In the genomic region with DNA sequence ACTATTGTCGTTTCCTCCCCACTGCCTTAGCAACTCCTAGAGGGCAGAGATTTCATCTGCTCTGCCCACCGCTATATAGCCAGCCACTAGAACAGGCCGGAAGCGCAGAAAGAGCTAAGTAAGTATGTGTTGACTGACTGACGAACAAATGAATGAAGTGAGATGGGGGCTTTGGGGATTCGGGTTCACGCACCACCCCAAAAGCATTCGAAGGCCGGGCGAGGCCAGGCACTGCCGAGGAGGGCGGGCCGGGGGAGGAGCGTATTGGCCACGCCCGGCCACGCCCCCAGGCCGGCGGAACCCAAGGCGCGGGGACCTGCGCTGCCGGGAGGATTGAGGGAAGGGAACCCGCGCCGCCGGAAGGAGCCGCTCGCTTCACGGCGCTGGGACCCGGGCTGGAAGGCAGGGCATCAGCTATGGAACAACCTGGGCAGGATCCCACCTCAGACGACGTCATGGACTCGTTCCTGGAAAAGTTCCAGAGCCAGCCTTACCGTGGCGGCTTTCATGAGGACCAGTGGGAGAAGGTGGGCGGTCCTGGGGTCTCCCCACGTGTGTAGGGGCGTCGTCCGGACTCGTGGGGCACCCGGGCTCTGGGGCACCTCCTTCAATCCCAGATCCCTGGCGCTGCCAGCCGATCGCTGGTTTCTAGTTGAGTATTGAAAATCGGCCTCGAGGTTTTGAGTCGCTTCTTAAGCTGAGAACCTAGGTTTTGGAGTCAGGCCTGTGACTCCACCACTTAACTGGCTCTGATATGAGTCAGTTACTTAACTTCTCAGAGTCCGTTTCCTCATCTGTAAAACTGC, we compare ENCODE assay signal across 1 cellular context.
A peak's percentile ranks its signal among the peaks of the same experiment; 100 is the strongest.
TF ChIP-seq lines count a peak whose summit lies in the region.

A gene with protein sequence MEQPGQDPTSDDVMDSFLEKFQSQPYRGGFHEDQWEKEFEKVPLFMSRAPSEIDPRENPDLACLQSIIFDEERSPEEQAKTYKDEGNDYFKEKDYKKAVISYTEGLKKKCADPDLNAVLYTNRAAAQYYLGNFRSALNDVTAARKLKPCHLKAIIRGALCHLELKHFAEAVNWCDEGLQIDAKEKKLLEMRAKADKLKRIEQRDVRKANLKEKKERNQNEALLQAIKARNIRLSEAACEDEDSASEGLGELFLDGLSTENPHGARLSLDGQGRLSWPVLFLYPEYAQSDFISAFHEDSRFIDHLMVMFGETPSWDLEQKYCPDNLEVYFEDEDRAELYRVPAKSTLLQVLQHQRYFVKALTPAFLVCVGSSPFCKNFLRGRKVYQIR (plus strand): TSS at position 369 of the 806 bp plus-strand sequence. CDS start 48 bp downstream, at position 417.

TF ChIP-seq in K562, 482 proteins besides CTCF, POLR2A, EP300 and RAD21 (continued from another document and continues in another):
- TF ChIP-seq, protein P1, sequence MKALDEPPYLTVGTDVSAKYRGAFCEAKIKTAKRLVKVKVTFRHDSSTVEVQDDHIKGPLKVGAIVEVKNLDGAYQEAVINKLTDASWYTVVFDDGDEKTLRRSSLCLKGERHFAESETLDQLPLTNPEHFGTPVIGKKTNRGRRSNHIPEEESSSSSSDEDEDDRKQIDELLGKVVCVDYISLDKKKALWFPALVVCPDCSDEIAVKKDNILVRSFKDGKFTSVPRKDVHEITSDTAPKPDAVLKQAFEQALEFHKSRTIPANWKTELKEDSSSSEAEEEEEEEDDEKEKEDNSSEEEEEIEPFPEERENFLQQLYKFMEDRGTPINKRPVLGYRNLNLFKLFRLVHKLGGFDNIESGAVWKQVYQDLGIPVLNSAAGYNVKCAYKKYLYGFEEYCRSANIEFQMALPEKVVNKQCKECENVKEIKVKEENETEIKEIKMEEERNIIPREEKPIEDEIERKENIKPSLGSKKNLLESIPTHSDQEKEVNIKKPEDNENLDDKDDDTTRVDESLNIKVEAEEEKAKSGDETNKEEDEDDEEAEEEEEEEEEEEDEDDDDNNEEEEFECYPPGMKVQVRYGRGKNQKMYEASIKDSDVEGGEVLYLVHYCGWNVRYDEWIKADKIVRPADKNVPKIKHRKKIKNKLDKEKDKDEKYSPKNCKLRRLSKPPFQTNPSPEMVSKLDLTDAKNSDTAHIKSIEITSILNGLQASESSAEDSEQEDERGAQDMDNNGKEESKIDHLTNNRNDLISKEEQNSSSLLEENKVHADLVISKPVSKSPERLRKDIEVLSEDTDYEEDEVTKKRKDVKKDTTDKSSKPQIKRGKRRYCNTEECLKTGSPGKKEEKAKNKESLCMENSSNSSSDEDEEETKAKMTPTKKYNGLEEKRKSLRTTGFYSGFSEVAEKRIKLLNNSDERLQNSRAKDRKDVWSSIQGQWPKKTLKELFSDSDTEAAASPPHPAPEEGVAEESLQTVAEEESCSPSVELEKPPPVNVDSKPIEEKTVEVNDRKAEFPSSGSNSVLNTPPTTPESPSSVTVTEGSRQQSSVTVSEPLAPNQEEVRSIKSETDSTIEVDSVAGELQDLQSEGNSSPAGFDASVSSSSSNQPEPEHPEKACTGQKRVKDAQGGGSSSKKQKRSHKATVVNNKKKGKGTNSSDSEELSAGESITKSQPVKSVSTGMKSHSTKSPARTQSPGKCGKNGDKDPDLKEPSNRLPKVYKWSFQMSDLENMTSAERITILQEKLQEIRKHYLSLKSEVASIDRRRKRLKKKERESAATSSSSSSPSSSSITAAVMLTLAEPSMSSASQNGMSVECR (CRISPR knock-in tag; IDR thresholded peaks at IDR 0.05): peak; percentile 97
- TF ChIP-seq YY1 (IDR thresholded peaks at IDR 0.05; ENCODE audit: borderline replicate concordance in 1 of 3, control insufficient read depth in 1 of 3, extremely low read depth in 1 of 3, insufficient read depth in 3 of 3, insufficient read length in 1 of 3, insufficient replicate concordance in 2 of 3, low read depth in 1 of 3, low read length in 2 of 3) (peak in 2 of 3 experiments; percentile 71 to 75), SUPT5H (IDR thresholded peaks at IDR 0.05) (peak; percentile 96), JUN (IDR thresholded peaks at IDR 0.05; ENCODE audit: borderline replicate concordance, low read depth, low read length) (peak; percentile 75; the same call in 1 of the 2 replicates), JUN (CRISPR knock-in tag; IDR thresholded peaks at IDR 0.05; ENCODE audit: borderline replicate concordance) (no peak), ZNF165 (CRISPR knock-in tag; IDR thresholded peaks at IDR 0.05; ENCODE audit: borderline replicate concordance) (0 out of 2 replicates have a peak, but pooled peaks have one; percentile 16), STAT5B (CRISPR knock-in tag; IDR thresholded peaks at IDR 0.05) (no peak), POLR2AphosphoS2 (IDR thresholded peaks at IDR 0.05; ENCODE audit: low read length) (peak; percentile 70; the same call in 1 of the 2 replicates), PTBP1 (IDR thresholded peaks at IDR 0.05; ENCODE audit: low read depth, low read length) (0 out of 2 replicates have a peak, but pooled peaks have one; percentile 50), HDAC6 (IDR thresholded peaks at IDR 0.05; ENCODE audit: low read depth, low read length) (no peak), ZKSCAN1 (IDR thresholded peaks at IDR 0.05; ENCODE audit: low read depth, low read length) (peak; percentile 71; the same call in 1 of the 2 replicates), ELF2 (CRISPR knock-in tag; IDR thresholded peaks at IDR 0.05) (peak; percentile 50; the same call in 1 of the 2 replicates), ZNF184 (CRISPR knock-in tag; IDR thresholded peaks at IDR 0.05) (no peak), YBX1 (IDR thresholded peaks at IDR 0.05) (no peak), DPF2 (IDR thresholded peaks at IDR 0.05) (0 out of 2 replicates have a peak, but pooled peaks have one; percentile 15), JUND (IDR thresholded peaks at IDR 0.05; ENCODE audit: borderline replicate concordance, low read depth, low read length) (peak; percentile 79), JUND (tag; IDR thresholded peaks at IDR 0.05; ENCODE audit: borderline replicate concordance, low read depth, low read length) (peak; percentile 43; the same call in 1 of the 3 replicates), DDX20 (tag; IDR thresholded peaks at IDR 0.05; ENCODE audit: low read depth) (no peak), ZNF583 (CRISPR knock-in tag; IDR thresholded peaks at IDR 0.05) (no peak), RBM39 (optimal IDR thresholded peaks at IDR 0.05; ENCODE audit: low read depth, low read length) (peak; percentile 75), CBX5 (IDR thresholded peaks at IDR 0.05; ENCODE audit: borderline replicate concordance, low read depth) (peak; percentile 79; the same call in 1 of the 2 replicates), MTA3 (IDR thresholded peaks at IDR 0.05; ENCODE audit: borderline replicate concordance) (peak; percentile 94), CBX2 (IDR thresholded peaks at IDR 0.05; ENCODE audit: insufficient read depth, low read length, poor library complexity, severe bottlenecking) (no peak), SNIP1 (IDR thresholded peaks at IDR 0.05; ENCODE audit: low read depth) (no peak), TBP (optimal IDR thresholded peaks at IDR 0.05; ENCODE audit: low read depth, low read length) (peak; percentile 88), ZNF431 (CRISPR knock-in tag; IDR thresholded peaks at IDR 0.05) (peak; percentile 49; the same call in 1 of the 2 replicates), SRF (CRISPR knock-in tag; IDR thresholded peaks at IDR 0.05) (peak in 1 of 2 experiments; percentile 81; a peak in 1 of 4 replicates), RFX7 (CRISPR knock-in tag; IDR thresholded peaks at IDR 0.05) (no peak), RBM15 (IDR thresholded peaks at IDR 0.05; ENCODE audit: insufficient read depth, low read length) (no peak), LEF1 (IDR thresholded peaks at IDR 0.05) (0 out of 2 replicates have a peak, but pooled peaks have one; percentile 16), CHD1 (IDR thresholded peaks at IDR 0.05; ENCODE audit: low read length) (peak; percentile 50), BRD4 (IDR thresholded peaks at IDR 0.05) (no peak), ZNF586 (CRISPR knock-in tag; conservative IDR thresholded peaks at IDR 0.05) (no peak), ZFX (CRISPR knock-in tag; IDR thresholded peaks at IDR 0.05) (peak; percentile 59)
- TF ChIP-seq, protein P2, sequence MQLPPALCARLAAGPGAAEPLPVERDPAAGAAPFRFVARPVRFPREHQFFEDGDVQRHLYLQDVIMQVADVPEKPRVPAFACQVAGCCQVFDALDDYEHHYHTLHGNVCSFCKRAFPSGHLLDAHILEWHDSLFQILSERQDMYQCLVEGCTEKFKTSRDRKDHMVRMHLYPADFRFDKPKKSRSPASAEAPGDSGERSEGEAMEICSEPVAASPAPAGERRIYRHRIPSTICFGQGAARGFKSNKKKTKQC (CRISPR knock-in tag; IDR thresholded peaks at IDR 0.05): no peak
- TF ChIP-seq, protein P3, sequence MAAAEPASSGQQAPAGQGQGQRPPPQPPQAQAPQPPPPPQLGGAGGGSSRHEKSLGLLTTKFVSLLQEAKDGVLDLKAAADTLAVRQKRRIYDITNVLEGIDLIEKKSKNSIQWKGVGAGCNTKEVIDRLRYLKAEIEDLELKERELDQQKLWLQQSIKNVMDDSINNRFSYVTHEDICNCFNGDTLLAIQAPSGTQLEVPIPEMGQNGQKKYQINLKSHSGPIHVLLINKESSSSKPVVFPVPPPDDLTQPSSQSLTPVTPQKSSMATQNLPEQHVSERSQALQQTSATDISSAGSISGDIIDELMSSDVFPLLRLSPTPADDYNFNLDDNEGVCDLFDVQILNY (CRISPR knock-in tag; IDR thresholded peaks at IDR 0.05): peak; percentile 65
- TF ChIP-seq, protein P4, sequence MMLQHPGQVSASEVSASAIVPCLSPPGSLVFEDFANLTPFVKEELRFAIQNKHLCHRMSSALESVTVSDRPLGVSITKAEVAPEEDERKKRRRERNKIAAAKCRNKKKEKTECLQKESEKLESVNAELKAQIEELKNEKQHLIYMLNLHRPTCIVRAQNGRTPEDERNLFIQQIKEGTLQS (IDR thresholded peaks at IDR 0.05): no peak
- TF ChIP-seq, protein P4 (CRISPR knock-in tag; conservative IDR thresholded peaks at IDR 0.05): peak; percentile 83
- TF ChIP-seq, protein P5, sequence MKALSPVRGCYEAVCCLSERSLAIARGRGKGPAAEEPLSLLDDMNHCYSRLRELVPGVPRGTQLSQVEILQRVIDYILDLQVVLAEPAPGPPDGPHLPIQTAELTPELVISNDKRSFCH (CRISPR knock-in tag; IDR thresholded peaks at IDR 0.05): no peak
- TF ChIP-seq, protein P5 (tag; IDR thresholded peaks at IDR 0.05): peak; percentile 93
- TF ChIP-seq, protein P6, sequence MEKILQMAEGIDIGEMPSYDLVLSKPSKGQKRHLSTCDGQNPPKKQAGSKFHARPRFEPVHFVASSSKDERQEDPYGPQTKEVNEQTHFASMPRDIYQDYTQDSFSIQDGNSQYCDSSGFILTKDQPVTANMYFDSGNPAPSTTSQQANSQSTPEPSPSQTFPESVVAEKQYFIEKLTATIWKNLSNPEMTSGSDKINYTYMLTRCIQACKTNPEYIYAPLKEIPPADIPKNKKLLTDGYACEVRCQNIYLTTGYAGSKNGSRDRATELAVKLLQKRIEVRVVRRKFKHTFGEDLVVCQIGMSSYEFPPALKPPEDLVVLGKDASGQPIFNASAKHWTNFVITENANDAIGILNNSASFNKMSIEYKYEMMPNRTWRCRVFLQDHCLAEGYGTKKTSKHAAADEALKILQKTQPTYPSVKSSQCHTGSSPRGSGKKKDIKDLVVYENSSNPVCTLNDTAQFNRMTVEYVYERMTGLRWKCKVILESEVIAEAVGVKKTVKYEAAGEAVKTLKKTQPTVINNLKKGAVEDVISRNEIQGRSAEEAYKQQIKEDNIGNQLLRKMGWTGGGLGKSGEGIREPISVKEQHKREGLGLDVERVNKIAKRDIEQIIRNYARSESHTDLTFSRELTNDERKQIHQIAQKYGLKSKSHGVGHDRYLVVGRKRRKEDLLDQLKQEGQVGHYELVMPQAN (IDR thresholded peaks at IDR 0.05; ENCODE audit: borderline replicate concordance): peak; percentile 99
- TF ChIP-seq, protein P7, sequence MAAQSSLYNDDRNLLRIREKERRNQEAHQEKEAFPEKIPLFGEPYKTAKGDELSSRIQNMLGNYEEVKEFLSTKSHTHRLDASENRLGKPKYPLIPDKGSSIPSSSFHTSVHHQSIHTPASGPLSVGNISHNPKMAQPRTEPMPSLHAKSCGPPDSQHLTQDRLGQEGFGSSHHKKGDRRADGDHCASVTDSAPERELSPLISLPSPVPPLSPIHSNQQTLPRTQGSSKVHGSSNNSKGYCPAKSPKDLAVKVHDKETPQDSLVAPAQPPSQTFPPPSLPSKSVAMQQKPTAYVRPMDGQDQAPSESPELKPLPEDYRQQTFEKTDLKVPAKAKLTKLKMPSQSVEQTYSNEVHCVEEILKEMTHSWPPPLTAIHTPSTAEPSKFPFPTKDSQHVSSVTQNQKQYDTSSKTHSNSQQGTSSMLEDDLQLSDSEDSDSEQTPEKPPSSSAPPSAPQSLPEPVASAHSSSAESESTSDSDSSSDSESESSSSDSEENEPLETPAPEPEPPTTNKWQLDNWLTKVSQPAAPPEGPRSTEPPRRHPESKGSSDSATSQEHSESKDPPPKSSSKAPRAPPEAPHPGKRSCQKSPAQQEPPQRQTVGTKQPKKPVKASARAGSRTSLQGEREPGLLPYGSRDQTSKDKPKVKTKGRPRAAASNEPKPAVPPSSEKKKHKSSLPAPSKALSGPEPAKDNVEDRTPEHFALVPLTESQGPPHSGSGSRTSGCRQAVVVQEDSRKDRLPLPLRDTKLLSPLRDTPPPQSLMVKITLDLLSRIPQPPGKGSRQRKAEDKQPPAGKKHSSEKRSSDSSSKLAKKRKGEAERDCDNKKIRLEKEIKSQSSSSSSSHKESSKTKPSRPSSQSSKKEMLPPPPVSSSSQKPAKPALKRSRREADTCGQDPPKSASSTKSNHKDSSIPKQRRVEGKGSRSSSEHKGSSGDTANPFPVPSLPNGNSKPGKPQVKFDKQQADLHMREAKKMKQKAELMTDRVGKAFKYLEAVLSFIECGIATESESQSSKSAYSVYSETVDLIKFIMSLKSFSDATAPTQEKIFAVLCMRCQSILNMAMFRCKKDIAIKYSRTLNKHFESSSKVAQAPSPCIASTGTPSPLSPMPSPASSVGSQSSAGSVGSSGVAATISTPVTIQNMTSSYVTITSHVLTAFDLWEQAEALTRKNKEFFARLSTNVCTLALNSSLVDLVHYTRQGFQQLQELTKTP (IDR thresholded peaks at IDR 0.05; ENCODE audit: low read depth in 1 of 2, partially characterized antibody in 2 of 2): no peak
- TF ChIP-seq, protein P8, sequence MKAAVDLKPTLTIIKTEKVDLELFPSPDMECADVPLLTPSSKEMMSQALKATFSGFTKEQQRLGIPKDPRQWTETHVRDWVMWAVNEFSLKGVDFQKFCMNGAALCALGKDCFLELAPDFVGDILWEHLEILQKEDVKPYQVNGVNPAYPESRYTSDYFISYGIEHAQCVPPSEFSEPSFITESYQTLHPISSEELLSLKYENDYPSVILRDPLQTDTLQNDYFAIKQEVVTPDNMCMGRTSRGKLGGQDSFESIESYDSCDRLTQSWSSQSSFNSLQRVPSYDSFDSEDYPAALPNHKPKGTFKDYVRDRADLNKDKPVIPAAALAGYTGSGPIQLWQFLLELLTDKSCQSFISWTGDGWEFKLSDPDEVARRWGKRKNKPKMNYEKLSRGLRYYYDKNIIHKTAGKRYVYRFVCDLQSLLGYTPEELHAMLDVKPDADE (conservative IDR thresholded peaks at IDR 0.05; ENCODE audit: control insufficient read depth, low read depth, low read length): peak; percentile 88
